In the genomic region with DNA sequence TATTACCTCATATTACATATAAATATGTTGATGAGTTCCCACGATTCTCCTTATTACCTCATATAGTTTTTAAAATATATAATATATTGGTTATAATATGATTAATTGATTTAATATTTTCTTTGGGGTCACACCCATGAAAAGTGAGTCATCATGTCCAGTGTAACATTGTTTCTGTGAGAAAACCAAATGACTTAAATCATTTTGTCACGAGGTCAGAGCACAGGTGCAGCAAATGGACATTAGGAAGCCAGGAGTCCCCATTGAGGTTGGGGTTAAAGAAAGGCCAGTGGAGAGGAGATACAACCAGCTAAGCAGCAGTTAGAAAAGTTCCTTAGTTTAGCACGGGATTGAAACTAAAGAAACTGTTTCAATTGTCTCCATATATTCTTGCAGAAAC, we compare ENCODE assay signal across 9 cellular contexts.
"Had no signal": no experiment of that assay in that cellular context is flagged by ENCODE, and none has a peak within 500 bp of the region (broad histone marks: within the 10 kb centered on the region; RNA-seq: fewer than 3 reads in every experiment).

No MANE protein-coding gene starts in this region.

- H3K9me3 Mint-ChIP-seq: GM23338, HFFc6 had no signal

- H3K4me2 ChIP-seq: GM23338 had no signal

- H3K36me3 ChIP-seq: HAP-1 had no signal

- H3K4me3 Mint-ChIP-seq: GM23338, H9, HFFc6 had no signal

- H3K27ac Mint-ChIP-seq: GM23338, H9, HFFc6 had no signal

- DNase-seq: GM23248, GOT3, H7, H9, HCEC 1CT, HFFc6 had no signal

- H2AFZ ChIP-seq: GM23248, GM23338 had no signal

- H3K27ac ChIP-seq: GM23248 had no signal

- H3K9ac ChIP-seq: GM23248 had no signal

- H3K9me3 ChIP-seq: HAP-1 had no signal

- ATAC-seq: GM23338, HCT116 had no signal

- H3K4me3 ChIP-seq: GM23248, GM23338, HAP-1 had no signal
